In the genomic region with DNA sequence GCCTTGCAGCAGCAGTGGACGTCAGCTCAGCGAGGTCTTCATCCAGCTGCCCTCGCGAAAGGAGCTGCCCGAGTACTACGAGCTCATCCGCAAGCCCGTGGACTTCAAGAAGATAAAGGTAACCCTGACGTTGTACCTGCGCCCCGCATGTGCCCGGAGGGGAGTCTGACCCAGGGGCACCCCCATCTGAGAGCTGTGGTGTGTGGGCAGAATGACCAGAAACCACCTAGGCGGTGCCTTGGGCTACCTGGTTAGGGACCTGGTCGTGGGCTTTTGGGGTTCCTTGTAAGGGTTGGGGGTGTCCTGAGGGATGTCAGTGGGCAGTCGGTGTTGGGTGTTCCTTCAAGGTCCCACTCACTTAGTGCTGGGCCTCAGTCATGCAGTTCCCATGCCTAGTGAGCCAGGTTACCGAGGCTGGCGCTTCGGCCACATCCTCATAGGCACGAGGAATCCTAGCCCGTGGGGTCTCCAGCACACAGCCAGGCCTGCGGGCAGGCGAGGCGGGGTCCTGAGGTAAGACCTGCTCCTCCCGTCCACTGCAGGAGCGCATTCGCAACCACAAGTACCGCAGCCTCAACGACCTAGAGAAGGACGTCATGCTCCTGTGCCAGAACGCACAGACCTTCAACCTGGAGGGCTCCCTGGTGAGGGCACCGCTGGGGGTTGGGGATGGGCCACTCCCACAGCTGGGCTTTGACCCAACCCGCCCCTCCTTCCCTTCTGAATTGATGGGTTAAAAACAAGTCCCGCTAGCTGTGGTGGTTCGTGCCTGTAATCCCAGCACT, we compare ENCODE assay signal across 18 cellular contexts. TPM values are rescaled to one million over a fixed set of nuclear protein-coding genes. Genes with fewer than 3 reads are reported as not detected.
DNase-seq lines count a peak whose midpoint lies in the region; ATAC-seq, FAIRE-seq and TF ChIP-seq lines count a peak whose summit lies in the region.
"Had no signal": no experiment of that assay in that cellular context is flagged by ENCODE, and none has a peak within 500 bp of the region (broad histone marks: within the 10 kb centered on the region; RNA-seq: fewer than 3 reads in every experiment).

No MANE protein-coding gene starts in this region.

- in situ Hi-C loops in HepG2 (cut with HindIII; ENCODE audit: extremely low pct_ligation_motif_present, low pct_unique_long_range_greater_than_20kb): no loop called here

- H3K27ac ChIP-seq in HepG2 (ENCODE audit: extremely low read length, insufficient read depth, low read length) (no peak overlapping the region), right lobe of liver (no peak overlapping the region), RWPE1 (peak overlapping the region; percentile 18; the same call in 1 of the 2 replicates), endodermal cell (ENCODE audit: low read depth, low read length) (no peak overlapping the region)
- H3K27ac ChIP-seq: GM23248 had no signal

- 95% methylated on average over 20 of the region's 34 CpGs for WGBS in HepG2 (ENCODE audit: low lambda C conversion rate)
- 57% methylated on average over 1 of the region's 34 CpGs for WGBS in right lobe of liver (ENCODE audit: insufficient coverage, low coverage, low lambda C conversion rate, missing lambda C conversion rate)
- 93 to 94% methylated on average over 23 to 34 of the region's 34 CpGs for WGBS in endodermal cell (ENCODE audit: insufficient coverage in 1 of 2, insufficient read length in 1 of 2), 2 experiments

- H3K9me3 Mint-ChIP-seq in endodermal cell (no peaks in the 10 kb centered on the region), progenitor cell of endocrine pancreas (ENCODE audit: low read depth) (no peaks in the 10 kb centered on the region)
- H3K9me3 Mint-ChIP-seq: CD4-positive, alpha-beta T cell had no signal

- TF ChIP-seq RAD21 in HepG2 (CRISPR knock-in tag; IDR thresholded peaks at IDR 0.05): no peak

- H3K4me2 ChIP-seq in HepG2 (ENCODE audit: low read depth, low read length): no peak overlapping the region

- intact Hi-C loops in HepG2 (cut with micrococcal nuclease; ENCODE audit: unreplicated experiment) (no loop called here), right lobe of liver (cut with DNase I) (no loop called here)

- no peaks in the 10 kb centered on the region for H3K27me3 Mint-ChIP-seq in endodermal cell (ENCODE audit: insufficient read depth)
- no peaks in the 10 kb centered on the region for H3K27me3 Mint-ChIP-seq in progenitor cell of endocrine pancreas
- H3K27me3 Mint-ChIP-seq: CD4-positive, alpha-beta T cell had no signal

- ATAC-seq in HepG2 (no peak), right lobe of liver (no peak), HG03097 (IDR thresholded peaks at IDR 0.05; ENCODE audit: low FRiP score, unreplicated experiment) (no peak)
- ATAC-seq: K562 had no signal

- H3K9me3 ChIP-seq in HepG2 (ENCODE audit: low read length): no peaks in the 10 kb centered on the region
- no peaks in the 10 kb centered on the region for H3K9me3 ChIP-seq in right lobe of liver
- no peaks in the 10 kb centered on the region for H3K9me3 ChIP-seq in endodermal cell (ENCODE audit: control insufficient read depth, low read length)

- TF ChIP-seq POLR2A in HepG2 (IDR thresholded peaks at IDR 0.05; ENCODE audit: insufficient read depth in 1 of 2, low read depth in 2 of 2, low read length in 2 of 2): no peak
- TF ChIP-seq POLR2A in right lobe of liver (IDR thresholded peaks at IDR 0.05): no peak

- H3K4me1 ChIP-seq in HepG2 (ENCODE audit: insufficient read depth, low read length): peaks cover 15% of the 10 kb centered on the region
- H3K4me1 ChIP-seq in right lobe of liver: peaks cover 0 to 3% (median 0%) of the 10 kb centered on the region in 4 donors
- H3K4me1 ChIP-seq in endodermal cell (ENCODE audit: control insufficient read depth, insufficient read depth, low read length): no peaks in the 10 kb centered on the region

- POLR2A ChIA-PET in HepG2 (lab: Yijun Ruan, JAX): interaction anchor here (0.6 kb wide), 1 partner anchor 95 kb away, joined by 4 read pairs; no protein-coding TSS in a partner anchor
- POLR2A ChIA-PET in RWPE1 (lab: Yijun Ruan, JAX; ENCODE audit: low non-redundant PET): no interaction called here

- no peak for TF ChIP-seq EP300 in HepG2 (IDR thresholded peaks at IDR 0.05; ENCODE audit: low read depth in 2 of 2, low read length in 2 of 2)
- TF ChIP-seq EP300 in HepG2 (CRISPR knock-in tag; IDR thresholded peaks at IDR 0.05; ENCODE audit: borderline replicate concordance): no peak

- H3K4me3 ChIP-seq in HepG2 (replicated peaks in 1 of 3; ENCODE audit: insufficient read depth in 1 of 3, low read depth in 2 of 3, low read length in 3 of 3): no peak overlapping the region
- H3K4me3 ChIP-seq in right lobe of liver: no peak overlapping the region
- H3K4me3 ChIP-seq in endodermal cell (ENCODE audit: low read length): no peak overlapping the region
- H3K4me3 ChIP-seq: GM23248, K562 had no signal

- H3K4me3 Mint-ChIP-seq in endodermal cell: no peak overlapping the region
- no peak overlapping the region for H3K4me3 Mint-ChIP-seq in progenitor cell of endocrine pancreas (ENCODE audit: low read depth)
- H3K4me3 Mint-ChIP-seq: CD4-positive, alpha-beta T cell had no signal

- H3K27ac Mint-ChIP-seq in endodermal cell (peak overlapping the region; percentile 35), progenitor cell of endocrine pancreas (peak overlapping the region; percentile 45)
- H3K27ac Mint-ChIP-seq: CD4-positive, alpha-beta T cell had no signal

- H4K20me1 ChIP-seq in HepG2 (ENCODE audit: insufficient read depth, low read length): no peaks in the 10 kb centered on the region

- TF ChIP-seq CTCF in HepG2 (CRISPR knock-in tag; IDR thresholded peaks at IDR 0.05): no peak
- no peak for TF ChIP-seq CTCF in right lobe of liver (IDR thresholded peaks at IDR 0.05)
- TF ChIP-seq CTCF in RWPE1 (conservative IDR thresholded peaks at IDR 0.05; ENCODE audit: low read depth): no peak
- TF ChIP-seq CTCF in endodermal cell (conservative IDR thresholded peaks at IDR 0.05): no peak
- TF ChIP-seq CTCF in progenitor cell of endocrine pancreas (IDR thresholded peaks at IDR 0.05; ENCODE audit: unreplicated experiment): no peak

- H3K79me2 ChIP-seq in HepG2 (ENCODE audit: insufficient read depth, low read length): no peaks in the 10 kb centered on the region

- H3K4me1 Mint-ChIP-seq in endodermal cell (no peaks in the 10 kb centered on the region), progenitor cell of endocrine pancreas (ENCODE audit: low read depth) (no peaks in the 10 kb centered on the region)

- CTCF ChIA-PET in HepG2 (lab: Yijun Ruan, JAX; ENCODE audit: low intra/inter-chr PET ratio, low total read pairs) (no interaction called here), RWPE1 (lab: Yijun Ruan, JAX) (interaction anchor here (0.5 kb wide), 1 partner anchor 80 kb away, joined by 3 read pairs; no protein-coding TSS in a partner anchor)

- H3K27me3 ChIP-seq in HepG2 (ENCODE audit: control insufficient read depth in 1 of 2, insufficient read depth in 2 of 2, low read length in 2 of 2) (no peaks in the 10 kb centered on the region), right lobe of liver (no peaks in the 10 kb centered on the region), endodermal cell (ENCODE audit: control insufficient read depth, insufficient read depth, low read length, poor library complexity, severe bottlenecking) (no peaks in the 10 kb centered on the region)

- peaks cover 15 to 24% of the 10 kb centered on the region in 2 experiments; a peak in 3 of 5 replicates for H3K36me3 ChIP-seq in HepG2 (replicated peaks in 1 of 2; ENCODE audit: control insufficient read depth in 1 of 2, insufficient read depth in 2 of 2, low read length in 2 of 2)
- H3K36me3 ChIP-seq in right lobe of liver: peaks cover 0 to 7% (median 0%) of the 10 kb centered on the region in 4 donors
- H3K36me3 ChIP-seq in endodermal cell (ENCODE audit: control insufficient read depth, insufficient read depth, low read length): peaks cover 70% of the 10 kb centered on the region

- H3K9ac ChIP-seq in HepG2 (ENCODE audit: insufficient read depth, low read depth, low read length) (no peak overlapping the region), endodermal cell (ENCODE audit: extremely low read depth, low read length, poor library complexity, severe bottlenecking) (no peak overlapping the region)
- H3K9ac ChIP-seq: GM23248 had no signal

- H2AFZ ChIP-seq in HepG2 (ENCODE audit: low read length): no peak overlapping the region
- H2AFZ ChIP-seq: GM23248 had no signal

- BruUV-seq in HepG2 (replicated peaks; lab: Mats Ljungman, UMichigan): no TSS peak

- no peak for FAIRE-seq in HepG2 (lab: Jason Lieb, UNC)
- FAIRE-seq: GM12891, K562 had no signal

- H3K36me3 Mint-ChIP-seq in endodermal cell (ENCODE audit: low read depth): peaks cover 54% of the 10 kb centered on the region
- peaks cover 10% of the 10 kb centered on the region for H3K36me3 Mint-ChIP-seq in progenitor cell of endocrine pancreas (ENCODE audit: insufficient read depth)

- DNase-seq in HepG2 (ENCODE audit: low spot score) (no peak), right lobe of liver (no peak), RWPE1 (ENCODE audit: low spot score) (no peak), endodermal cell (no peak), progenitor cell of endocrine pancreas (ENCODE audit: low spot score, unreplicated experiment) (no peak), EL (no peak), retina (no peak)
- DNase-seq: 8988T; ACHN; C1 segment of cervical spinal cord; Calu3; CD4-positive, alpha-beta T cell; DMS 273 treated with DMSO at 0.1 percent for 48 hours; HCEC 1CT had no signal

RNA-seq across cellular contexts. Expression of a gene that starts 30.8 kb away (rescaled TPM):
- total RNA-seq in HepG2 (2016; rRNA removed; fragmentation: Illumina TruSeq; extraction: Trizol) (24.0 and 51.6 TPM in 2 replicates), right lobe of liver (100 to 1,000 TPM in 1 of 6 experiments, 10 to 100 TPM in 4, 1 to 10 TPM in 1; 8.6 to 117 (median 26.8) TPM), endodermal cell (100 to 1,000 TPM in 1 of 2 donors, 10 to 100 TPM in 1; 61.0 to 101 TPM), progenitor cell of endocrine pancreas (67.3 and 73.2 TPM in 2 replicates)
- total RNA-seq in HepG2 (2016; cell fraction: cytosol; rRNA removed; fragmentation: Illumina TruSeq; extraction: Trizol; ENCODE audit: low read depth): 18.8 and 19.8 TPM in 2 replicates
- 20.6 and 54.1 TPM in 2 replicates for total RNA-seq in HepG2 (2016; cell fraction: insoluble cytoplasmic fraction; rRNA removed; fragmentation: Illumina TruSeq; extraction: Trizol)
- total RNA-seq in HepG2 (2016; cell fraction: membrane; rRNA removed; fragmentation: Illumina TruSeq; extraction: Trizol): 25.2 and 30.7 TPM in 2 replicates
- 55.9 and 71.2 TPM in 2 replicates for total RNA-seq in HepG2 (2016; cell fraction: nucleus; rRNA removed; fragmentation: Illumina TruSeq; extraction: Trizol)
- 92.5 and 135 TPM in 2 replicates for polyA plus RNA-seq in HepG2 (2011; rRNA removed)
- polyA plus RNA-seq in HepG2 (2011; cell fraction: cytosol; rRNA removed): 45.7 and 58.8 TPM in 2 replicates
- 95.8 and 112 TPM in 2 replicates for polyA plus RNA-seq in HepG2 (2011; cell fraction: nucleus; rRNA removed)
- 45.0 and 107 TPM in 2 replicates for polyA plus RNA-seq in HepG2 (2012)
- polyA plus RNA-seq in HepG2 (2016; cell fraction: cytosol; fragmentation: Illumina TruSeq; extraction: Trizol; ENCODE audit: low read depth): 3.2 and 4.4 TPM in 2 replicates
- polyA plus RNA-seq in HepG2 (2016; cell fraction: insoluble cytoplasmic fraction; fragmentation: Illumina TruSeq; extraction: Trizol; ENCODE audit: low read depth): 11.3 and 19.1 TPM in 2 replicates
- polyA plus RNA-seq in HepG2 (2016; cell fraction: membrane; fragmentation: Illumina TruSeq; extraction: Trizol; ENCODE audit: low read depth): 6.6 and 7.9 TPM in 2 replicates
- polyA plus RNA-seq in HepG2 (2016; cell fraction: nucleus; fragmentation: Illumina TruSeq; extraction: Trizol; ENCODE audit: insufficient read depth, low read depth): 79.1 and 81.9 TPM in 2 replicates
- polyA minus RNA-seq in HepG2 (2011; rRNA and poly(A)+ RNA removed; ENCODE audit: low replicate concordance): 183 and 246 TPM in 2 replicates
- polyA minus RNA-seq in HepG2 (2011; cell fraction: cytosol; rRNA and poly(A)+ RNA removed): 98.4 and 116 TPM in 2 replicates
- polyA minus RNA-seq in HepG2 (2011; cell fraction: nucleus; rRNA and poly(A)+ RNA removed): 110 and 155 TPM in 2 replicates
- polyA plus RNA-seq in endodermal cell (2013, experiment 1 of 2): 105 TPM
- 103 TPM for polyA plus RNA-seq in endodermal cell (2013, experiment 2 of 2)
